ENCODE assay signal across 37 cellular contexts in genomic region chr16:67317853-67318252, GRCh38. TPM values are rescaled to one million over a fixed set of nuclear protein-coding genes. Genes with fewer than 3 reads are reported as not detected.
"Had no signal": no experiment of that assay in that cellular context is flagged by ENCODE, and none has a peak within 500 bp of the region (broad histone marks: within the 10 kb centered on the region; RNA-seq: fewer than 3 reads in every experiment).

No MANE protein-coding gene starts in this region.

- H3K4me3 ChIP-seq: MG63 had no signal

- H3K36me3 ChIP-seq: MG63 had no signal

- DNase-seq: Karpas-422, Kasumi-1, KG1, MG63, MM.1S, NCI-H1048, NCI-H1092, NCI-H1092 treated with DMSO at 0.1 percent for 48 hours, NCI-H1105, NCI-H1105 treated with DMSO at 0.1 percent for 48 hours, NCI-H1417, NCI-H1417 treated with DMSO at 0.1 percent for 48 hours, NCI-H1436, NCI-H1436 treated with DMSO at 0.1 percent for 48 hours, NCI-H146, NCI-H1694, NCI-H1694 treated with DMSO at 0.1 percent for 48 hours, NCI-H187, NCI-H187 treated with DMSO at 0.1 percent for 48 hours, NCI-H1930, NCI-H2029, NCI-H2029 treated with DMSO at 0.1 percent for 48 hours, NCI-H2081, NCI-H2081 treated with DMSO at 0.1 percent for 48 hours, NCI-H2107, NCI-H2171, NCI-H2171 treated with DMSO at 0.1 percent for 48 hours, NCI-H2227 treated with DMSO at 0.1 percent for 48 hours, NCI-H226, NCI-H345, NCI-H446, NCI-H446 treated with DMSO at 0.1 percent for 48 hours, NCI-H510A had no signal

- H3K27ac ChIP-seq: KMS-11 had no signal

- H3K9me3 ChIP-seq: MG63 had no signal

- H3K9ac ChIP-seq: KMS-11 had no signal

- H3K27me3 ChIP-seq: MG63 had no signal

- H3K4me2 ChIP-seq: KMS-11 had no signal

RNA-seq across cellular contexts. Expression of gene KCTD19, which starts 8.7 kb away (rescaled TPM):
- total RNA-seq: LHCN-M2, MCF 10A, NCI-H460 had no signal

RNA-seq across cellular contexts. Expression of gene LRRC36, which starts 8.8 kb away (rescaled TPM):
- total RNA-seq: LHCN-M2, MCF 10A, NCI-H460 had no signal
